In genomic region chr19:17860993-17861360, GRCh38 we compare ENCODE assay signal across 8 cellular contexts. TPM values are rescaled to one million over a fixed set of nuclear protein-coding genes. Genes with fewer than 3 reads are reported as not detected.
A peak's percentile ranks its signal among the peaks of the same experiment; 100 is the strongest.
DNase-seq lines count a peak whose midpoint lies in the region; ATAC-seq and TF ChIP-seq lines count a peak whose summit lies in the region.

No MANE protein-coding gene starts in this region.

- peak overlapping the region; percentile 84 for H3K27ac ChIP-seq in SK-N-MC
- peak overlapping the region; percentile 88 for H3K27ac ChIP-seq in fibroblast of lung (ENCODE audit: insufficient read depth, low read length)
- no peak overlapping the region for H3K27ac ChIP-seq in rectal smooth muscle tissue (ENCODE audit: low read depth, low read length)

- no peaks in the 10 kb centered on the region for H3K9me3 ChIP-seq in SK-N-MC (ENCODE audit: low read depth, low read length)
- no peaks in the 10 kb centered on the region for H3K9me3 ChIP-seq in fibroblast of lung (ENCODE audit: control insufficient read depth, insufficient read depth, low read depth, low read length)

- H2AFZ ChIP-seq in fibroblast of lung (ENCODE audit: low read length): no peak overlapping the region

- H3K9ac ChIP-seq in SK-N-MC (ENCODE audit: insufficient read length) (peak overlapping the region; percentile 98), fibroblast of lung (ENCODE audit: insufficient read depth, low read length) (peak overlapping the region; percentile 93), rectal smooth muscle tissue (ENCODE audit: low read length) (peak overlapping the region; percentile 39)

- H3K4me3 ChIP-seq in GM12864 (ENCODE audit: low read depth, low read length) (peak overlapping the region; percentile 96), SK-N-MC (peak overlapping the region; percentile 95), fibroblast of lung (replicated peaks in 1 of 4; ENCODE audit: control extremely low read depth in 1 of 4, insufficient read depth in 1 of 4, low read depth in 3 of 4, low read length in 4 of 4) (peak overlapping the region; percentile 92 to 100 (median 100)), rectal smooth muscle tissue (ENCODE audit: low read length) (peak overlapping the region; percentile 86)

- H3K36me3 ChIP-seq in SK-N-MC (ENCODE audit: insufficient read depth, low read length) (peaks cover 45% of the 10 kb centered on the region), fibroblast of lung (ENCODE audit: control insufficient read depth, insufficient read depth, low read length) (peaks cover 26% of the 10 kb centered on the region), rectal smooth muscle tissue (ENCODE audit: control insufficient read depth, insufficient read depth, low read length) (peaks cover 25% of the 10 kb centered on the region)

- no peak for TF ChIP-seq CTCF in GM12864 (IDR thresholded peaks at IDR 0.05; ENCODE audit: low read depth, low read length, missing control alignments)
- no peak for TF ChIP-seq CTCF in fibroblast of lung (conservative IDR thresholded peaks at IDR 0.05 in 1 of 2, IDR thresholded peaks at IDR 0.05 in 1 of 2; ENCODE audit: low read depth in 1 of 2, low read length in 2 of 2)

- H3K79me2 ChIP-seq in fibroblast of lung (ENCODE audit: control insufficient read depth, insufficient read depth, low read length): peaks cover 29% of the 10 kb centered on the region

- peak overlapping the region; percentile 92 for H3K4me2 ChIP-seq in fibroblast of lung (ENCODE audit: extremely low read depth, insufficient read depth, low read length)

- no peaks in the 10 kb centered on the region for H4K20me1 ChIP-seq in fibroblast of lung (ENCODE audit: control insufficient read depth, extremely low read depth, insufficient read depth, low read length)

- no peak for DNase-seq in GM12864 (ENCODE audit: low read depth)
- no peak for DNase-seq in SK-N-MC (ENCODE audit: low read depth, low spot score)
- no peak for DNase-seq in fibroblast of lung (ENCODE audit: low read depth in 2 of 2)
- DNase-seq in SHP77 treated with DMSO at 0.1 percent for 48 hours (lab: John Stamatoyannopoulos, UW): no peak
- DNase-seq in HuH-7 (ENCODE audit: low spot score): no peak

- H3K27me3 ChIP-seq in fibroblast of lung (ENCODE audit: control insufficient read depth, insufficient read depth, low read length) (no peaks in the 10 kb centered on the region), rectal smooth muscle tissue (ENCODE audit: control insufficient read depth, insufficient read depth, low read length) (no peaks in the 10 kb centered on the region)

- ATAC-seq in GM21529 (IDR thresholded peaks at IDR 0.05; ENCODE audit: unreplicated experiment): no peak
- no peak for ATAC-seq in HG03460 (IDR thresholded peaks at IDR 0.05; ENCODE audit: unreplicated experiment)

- H3K4me1 ChIP-seq in fibroblast of lung (ENCODE audit: control insufficient read depth, extremely low read depth, insufficient read depth, low read length) (no peaks in the 10 kb centered on the region), rectal smooth muscle tissue (ENCODE audit: control insufficient read depth, insufficient read depth, low read length) (peaks cover 10% of the 10 kb centered on the region)

RNA-seq across cellular contexts. Expression of gene RPL18A, which starts 1.3 kb away (rescaled TPM):
- total RNA-seq in fibroblast of lung: 1,148 and 1,427 TPM in 2 replicates
- 891 and 971 TPM in 2 replicates for polyA plus RNA-seq in fibroblast of lung
- 1,793 and 1,913 TPM in 2 replicates for polyA plus RNA-seq in fibroblast of lung (2012)
- 262 and 330 TPM in 2 replicates for polyA minus RNA-seq in fibroblast of lung (ENCODE audit: low replicate concordance)

RNA-seq across cellular contexts. Expression of gene SLC5A5, which starts 10.8 kb away (rescaled TPM):
- not detected in 2 replicates for total RNA-seq in fibroblast of lung
- not detected in 2 replicates for polyA plus RNA-seq in fibroblast of lung
- polyA plus RNA-seq in fibroblast of lung (2012): 0.03 TPM in 1 of 2 replicates, not detected in the other
- polyA minus RNA-seq in fibroblast of lung (ENCODE audit: low replicate concordance): not detected in 2 replicates

RNA-seq across cellular contexts. Expression of gene JAK3, which starts 13.2 kb away (rescaled TPM):
- total RNA-seq in fibroblast of lung: 1.2 and 1.3 TPM in 2 replicates
- polyA plus RNA-seq in fibroblast of lung: 0.26 and 1.1 TPM in 2 replicates
- 0.46 and 1.2 TPM in 2 replicates for polyA plus RNA-seq in fibroblast of lung (2012)
- 2.9 and 6.4 TPM in 2 replicates for polyA minus RNA-seq in fibroblast of lung (ENCODE audit: low replicate concordance)

RNA-seq across cellular contexts. Expression of gene INSL3, which starts 39.7 kb away (rescaled TPM):
- not detected in 2 replicates for total RNA-seq in fibroblast of lung
- not detected in 2 replicates for polyA plus RNA-seq in fibroblast of lung
- 0.19 TPM in 1 of 2 replicates, not detected in the other for polyA plus RNA-seq in fibroblast of lung (2012)
- polyA minus RNA-seq in fibroblast of lung (ENCODE audit: low replicate concordance): not detected in 2 replicates

Comparison
In these comparisons a context has a peak if more than half of its experiments do, and no peak if none do; other contexts are left out.
1. H3K9ac ChIP-seq: peak in every context shown above with its lines; median percentile 98 in SK-N-MC; 93 in fibroblast of lung; 39 in rectal smooth muscle tissue.